Comparison of ENCODE assay signal across 28 cellular contexts in genomic region chr2:62540786-62541168, GRCh38. TPM values are rescaled to one million over a fixed set of nuclear protein-coding genes. Genes with fewer than 3 reads are reported as not detected.
"Had no signal": no experiment of that assay in that cellular context is flagged by ENCODE, and none has a peak within 500 bp of the region (broad histone marks: within the 10 kb centered on the region; RNA-seq: fewer than 3 reads in every experiment).

No MANE protein-coding gene starts in this region.

- H3K9me3 Mint-ChIP-seq: activated naive CD8-positive, alpha-beta T cell treated with anti-CD3 and anti-CD28 coated beads, Interleukin-2, amount 10 ng/mL, durations not matched to agents 7 days and 5 days; activated T-helper 2 cell treated with anti-CD3 and anti-CD28 coated beads, Interferon-gamma antibody, Interleukin-2, Interleukin-4, amounts not matched to agents 10 μg/mL and 5 μg/mL and 100 μg/mL, durations not matched to agents 14 hours and 24 hours and 36 hours had no signal

- H3K4me1 ChIP-seq: ascending aorta, breast epithelium, SJSA1 had no signal

- H3K9me3 ChIP-seq: ascending aorta, breast epithelium, SJSA1, SK-N-SH had no signal

- ATAC-seq: activated CD4-positive, alpha-beta T cell treated with anti-CD3 and anti-CD28 coated beads for 36 hours; activated CD4-positive, CD25-positive, alpha-beta regulatory T cell treated with anti-CD3 and anti-CD28 coated beads, Interleukin-2, amount 50 U/mL, for 24 hours; activated CD8-positive, alpha-beta T cell treated with anti-CD3 and anti-CD28 coated beads, Interleukin-2, amount 10 ng/mL, durations not matched to agents 7 days and 5 days; Panc1; WTC11 had no signal

- H3K4me2 ChIP-seq: SK-N-SH had no signal

- H3K27ac Mint-ChIP-seq: activated CD4-positive, alpha-beta T cell treated with anti-CD3 and anti-CD28 coated beads for 36 hours; activated CD4-positive, alpha-beta T cell treated with anti-CD3 and anti-CD28 coated beads, Interleukin-2, amount 10 ng/mL, durations not matched to agents 7 days and 5 days; activated CD8-positive, alpha-beta T cell treated with anti-CD3 and anti-CD28 coated beads, Interleukin-2, amount 10 ng/mL, durations not matched to agents 7 days and 5 days; activated naive CD4-positive, alpha-beta T cell treated with anti-CD3 and anti-CD28 coated beads, Interleukin-2, amount 50 U/mL, for 24 hours; activated naive CD8-positive, alpha-beta T cell treated with anti-CD3 and anti-CD28 coated beads, Interleukin-2, amount 10 ng/mL, durations not matched to agents 7 days and 5 days; activated T-cell treated with anti-CD3 and anti-CD28 coated beads, Interleukin-2, amount 50 U/mL, for 24 hours; activated T-helper 2 cell treated with anti-CD3 and anti-CD28 coated beads, Interferon-gamma antibody, Interleukin-2, Interleukin-4, amounts not matched to agents 10 μg/mL and 5 μg/mL and 100 μg/mL, durations not matched to agents 14 hours and 24 hours and 36 hours; T-helper 1 cell treated with Interleukin-12 subunit alpha and Interleukin-12 subunit beta and Interleukin-4 antibody, amounts not matched to agents 30 μg/mL and 1 μg/mL, for 36 hours; T-helper 2 cell treated with Interferon-gamma antibody and Interleukin-4, amounts not matched to agents 5 μg/mL and 100 μg/mL, for 36 hours; WTC11 had no signal

- H3K4me3 Mint-ChIP-seq: activated CD4-positive, alpha-beta T cell treated with anti-CD3 and anti-CD28 coated beads for 36 hours; activated CD4-positive, alpha-beta T cell treated with anti-CD3 and anti-CD28 coated beads, Interleukin-2, amount 10 ng/mL, durations not matched to agents 7 days and 5 days; activated CD8-positive, alpha-beta T cell treated with anti-CD3 and anti-CD28 coated beads, Interleukin-2, amount 10 ng/mL, durations not matched to agents 7 days and 5 days; activated naive CD4-positive, alpha-beta T cell treated with anti-CD3 and anti-CD28 coated beads, Interleukin-2, amount 50 U/mL, for 24 hours; activated naive CD8-positive, alpha-beta T cell treated with anti-CD3 and anti-CD28 coated beads, Interleukin-2, amount 10 ng/mL, durations not matched to agents 7 days and 5 days; activated T-cell treated with anti-CD3 and anti-CD28 coated beads, Interleukin-2, amount 50 U/mL, for 24 hours; T-helper 1 cell treated with Interleukin-12 subunit alpha and Interleukin-12 subunit beta and Interleukin-4 antibody, amounts not matched to agents 30 μg/mL and 1 μg/mL, for 36 hours; T-helper 2 cell treated with Interferon-gamma antibody and Interleukin-4, amounts not matched to agents 5 μg/mL and 100 μg/mL, for 36 hours; WTC11 had no signal

- H3K27me3 Mint-ChIP-seq: activated CD4-positive, alpha-beta T cell treated with anti-CD3 and anti-CD28 coated beads, Interleukin-2, amount 10 ng/mL, durations not matched to agents 7 days and 5 days had no signal

- DNase-seq: activated CD4-positive, alpha-beta T cell treated with anti-CD3 and anti-CD28 coated beads for 36 hours; activated CD4-positive, alpha-beta T cell treated with anti-CD3 and anti-CD28 coated beads, Interleukin-2, amount 10 ng/mL, durations not matched to agents 7 days and 5 days; activated CD4-positive, alpha-beta T cell treated with anti-CD3 and anti-CD28 coated beads, Interleukin-2, amount 50 U/mL, for 48 hours; activated CD8-positive, alpha-beta T cell treated with anti-CD3 and anti-CD28 coated beads, Interleukin-2, amount 10 ng/mL, durations not matched to agents 7 days and 5 days; activated gamma-delta T cell; activated naive CD4-positive, alpha-beta T cell treated with Interleukin-2 at 50 U/mL for 16 hours; activated naive CD8-positive, alpha-beta T cell treated with anti-CD3 and anti-CD28 coated beads, Interleukin-2, amount 10 ng/mL, durations not matched to agents 7 days and 5 days; activated T-cell treated with anti-CD3 and anti-CD28 coated beads, Interleukin-2, amount 50 U/mL, for 24 hours; amygdala; NCI-H1105; NCI-H1417 treated with DMSO at 0.1 percent for 48 hours; NCI-H187 treated with DMSO at 0.1 percent for 48 hours; NCI-H2081; NCI-H2171 treated with DMSO at 0.1 percent for 48 hours; NCI-H345; NCI-H524 treated with DMSO at 0.1 percent for 48 hours; SHP77; SK-N-SH had no signal

- H3K4me3 ChIP-seq: ascending aorta, breast epithelium, SJSA1 had no signal

- H3K4me1 Mint-ChIP-seq: activated CD4-positive, alpha-beta T cell treated with anti-CD3 and anti-CD28 coated beads for 36 hours; activated CD4-positive, alpha-beta T cell treated with anti-CD3 and anti-CD28 coated beads, Interleukin-2, amount 10 ng/mL, durations not matched to agents 7 days and 5 days; activated naive CD4-positive, alpha-beta T cell treated with anti-CD3 and anti-CD28 coated beads, Interleukin-2, amount 50 U/mL, for 24 hours; activated naive CD8-positive, alpha-beta T cell treated with anti-CD3 and anti-CD28 coated beads, Interleukin-2, amount 10 ng/mL, durations not matched to agents 7 days and 5 days had no signal

- H3K36me3 Mint-ChIP-seq: activated naive CD8-positive, alpha-beta T cell treated with anti-CD3 and anti-CD28 coated beads, Interleukin-2, amount 10 ng/mL, durations not matched to agents 7 days and 5 days had no signal

- H3K27ac ChIP-seq: ascending aorta, breast epithelium, SJSA1 had no signal

RNA-seq across cellular contexts. Expression of gene TMEM17, which starts 34.8 kb away (rescaled TPM):
- total RNA-seq: activated CD4-positive, alpha-beta T cell treated with anti-CD3 and anti-CD28 coated beads, Interleukin-2, amount 10 ng/mL, durations not matched to agents 7 days and 5 days; activated CD8-positive, alpha-beta T cell treated with anti-CD3 and anti-CD28 coated beads, Interleukin-2, amount 10 ng/mL, durations not matched to agents 7 days and 5 days; activated naive CD8-positive, alpha-beta T cell treated with anti-CD3 and anti-CD28 coated beads, Interleukin-2, amount 10 ng/mL, durations not matched to agents 7 days and 5 days; activated T-helper 2 cell treated with anti-CD3 and anti-CD28 coated beads, Interferon-gamma antibody, Interleukin-2, Interleukin-4, amounts not matched to agents 10 μg/mL and 5 μg/mL and 100 μg/mL, durations not matched to agents 14 hours and 24 hours and 36 hours; ascending aorta had no signal
